In genomic region chr1:6141601-6142000, GRCh38 we compare ENCODE assay signal across 11 cellular contexts. TPM values are rescaled to one million over a fixed set of nuclear protein-coding genes. Genes with fewer than 3 reads are reported as not detected.
DNase-seq lines count a peak whose midpoint lies in the region; ATAC-seq and TF ChIP-seq lines count a peak whose summit lies in the region.
"Had no signal": no experiment of that assay in that cellular context is flagged by ENCODE, and none has a peak within 500 bp of the region (broad histone marks: within the 10 kb centered on the region; RNA-seq: fewer than 3 reads in every experiment).

No MANE protein-coding gene starts in this region.

- peaks cover 3% of the 10 kb centered on the region for H3K27me3 Mint-ChIP-seq in activated CD4-positive, alpha-beta T cell treated with anti-CD3 and anti-CD28 coated beads for 36 hours
- H3K27me3 Mint-ChIP-seq in activated CD4-positive, alpha-beta memory T cell treated with anti-CD3 and anti-CD28 coated beads, Interleukin-2, amount 10 ng/mL, durations not matched to agents 7 days and 5 days, result no peaks in the 10 kb centered on the region
- no peaks in the 10 kb centered on the region for H3K27me3 Mint-ChIP-seq in natural killer cell treated with Interleukin-12 subunit alpha and Interleukin-12 subunit beta and Interleukin-15 and Interleukin-18, amount 100 ng/mL, for 72 hours

- no peaks in the 10 kb centered on the region for H3K9me3 Mint-ChIP-seq in activated CD4-positive, alpha-beta T cell treated with anti-CD3 and anti-CD28 coated beads for 36 hours (ENCODE audit: low read depth)
- no peaks in the 10 kb centered on the region for H3K9me3 Mint-ChIP-seq in activated CD4-positive, alpha-beta memory T cell treated with anti-CD3 and anti-CD28 coated beads, Interleukin-2, amount 10 ng/mL, durations not matched to agents 7 days and 5 days
- no peaks in the 10 kb centered on the region for H3K9me3 Mint-ChIP-seq in natural killer cell treated with Interleukin-12 subunit alpha and Interleukin-12 subunit beta and Interleukin-15 and Interleukin-18, amount 100 ng/mL, for 72 hours
- H3K9me3 Mint-ChIP-seq: T-helper 2 cell treated with Interferon-gamma antibody and Interleukin-4, amounts not matched to agents 5 μg/mL and 100 μg/mL, for 36 hours had no signal

- ATAC-seq in activated CD4-positive, alpha-beta T cell treated with anti-CD3 and anti-CD28 coated beads for 36 hours, result peak; percentile 94
- no peak for ATAC-seq in natural killer cell treated with Interleukin-12 subunit alpha and Interleukin-12 subunit beta and Interleukin-15 and Interleukin-18, amount 100 ng/mL, for 72 hours
- ATAC-seq in left lung, result no peak

- no peaks in the 10 kb centered on the region for H3K4me1 Mint-ChIP-seq in activated CD4-positive, alpha-beta T cell treated with anti-CD3 and anti-CD28 coated beads for 36 hours
- no peaks in the 10 kb centered on the region for H3K4me1 Mint-ChIP-seq in activated CD4-positive, alpha-beta memory T cell treated with anti-CD3 and anti-CD28 coated beads, Interleukin-2, amount 10 ng/mL, durations not matched to agents 7 days and 5 days
- no peaks in the 10 kb centered on the region for H3K4me1 Mint-ChIP-seq in natural killer cell treated with Interleukin-12 subunit alpha and Interleukin-12 subunit beta and Interleukin-15 and Interleukin-18, amount 100 ng/mL, for 72 hours (ENCODE audit: low read depth in 2 of 2)

- POLR2A ChIA-PET in activated CD4-positive, alpha-beta T cell treated with anti-CD3 and anti-CD28 coated beads for 36 hours (lab: Charles Lee), result no interaction called here
- POLR2A ChIA-PET in activated CD4-positive, alpha-beta memory T cell treated with anti-CD3 and anti-CD28 coated beads, Interleukin-2, amount 10 ng/mL, durations not matched to agents 7 days and 5 days (lab: Charles Lee), result no interaction called here

- no peak overlapping the region for H3K27ac Mint-ChIP-seq in activated CD4-positive, alpha-beta T cell treated with anti-CD3 and anti-CD28 coated beads for 36 hours
- no peak overlapping the region for H3K27ac Mint-ChIP-seq in activated CD4-positive, alpha-beta memory T cell treated with anti-CD3 and anti-CD28 coated beads, Interleukin-2, amount 10 ng/mL, durations not matched to agents 7 days and 5 days
- no peak overlapping the region for H3K27ac Mint-ChIP-seq in natural killer cell treated with Interleukin-12 subunit alpha and Interleukin-12 subunit beta and Interleukin-15 and Interleukin-18, amount 100 ng/mL, for 72 hours
- H3K27ac Mint-ChIP-seq: T-helper 2 cell treated with Interferon-gamma antibody and Interleukin-4, amounts not matched to agents 5 μg/mL and 100 μg/mL, for 36 hours had no signal

- H3K4me3 ChIP-seq in HFF-Myc (replicated peaks; ENCODE audit: low read depth, low read length), result no peak overlapping the region
- no peak overlapping the region for H3K4me3 ChIP-seq in ascending aorta
- H3K4me3 ChIP-seq in left lung, result no peak overlapping the region

- H3K27ac ChIP-seq in ascending aorta, result no peak overlapping the region
- no peak overlapping the region for H3K27ac ChIP-seq in left lung

- DNase-seq in activated CD4-positive, alpha-beta T cell treated with anti-CD3 and anti-CD28 coated beads for 36 hours, result peak; percentile 75
- DNase-seq in activated CD4-positive, alpha-beta T cell treated with anti-CD3 and anti-CD28 coated beads, Interleukin-2, amount 50 U/mL, for 4 hours, result no peak
- DNase-seq in HFF-Myc (ENCODE audit: extremely low read depth, low read depth), result peak; percentile 11
- peak; percentile 32 for DNase-seq in activated CD4-positive, alpha-beta memory T cell treated with anti-CD3 and anti-CD28 coated beads, Interleukin-2, amount 10 ng/mL, durations not matched to agents 7 days and 5 days
- peak; percentile 34 for DNase-seq in natural killer cell treated with Interleukin-12 subunit alpha and Interleukin-12 subunit beta and Interleukin-15 and Interleukin-18, amount 100 ng/mL, for 72 hours (ENCODE audit: low spot score)
- DNase-seq in ascending aorta (ENCODE audit: low spot score in 2 of 2), result no peak
- DNase-seq in left lung, result no peak
- DNase-seq in activated gamma-delta T cell (lab: John Stamatoyannopoulos, UW), result no peak
- DNase-seq: hippocampal formation, NCI-H1105 treated with DMSO at 0.1 percent for 48 hours had no signal

- no peaks in the 10 kb centered on the region for H3K27me3 ChIP-seq in ascending aorta
- peaks cover 0 to 35% of the 10 kb centered on the region in 2 donors for H3K27me3 ChIP-seq in left lung

- TF ChIP-seq CTCF in HFF-Myc (IDR thresholded peaks at IDR 0.05; ENCODE audit: low read depth, low read length, missing control alignments) (peak; percentile 32), ascending aorta (IDR thresholded peaks at IDR 0.05) (no peak), left lung (IDR thresholded peaks at IDR 0.05) (no peak)

- H3K4me1 ChIP-seq in ascending aorta (no peaks in the 10 kb centered on the region), left lung (no peaks in the 10 kb centered on the region)

- no peaks in the 10 kb centered on the region for H3K36me3 ChIP-seq in ascending aorta
- no peaks in the 10 kb centered on the region for H3K36me3 ChIP-seq in left lung

- no peaks in the 10 kb centered on the region for H3K36me3 Mint-ChIP-seq in activated CD4-positive, alpha-beta T cell treated with anti-CD3 and anti-CD28 coated beads for 36 hours (ENCODE audit: low read depth)
- H3K36me3 Mint-ChIP-seq in activated CD4-positive, alpha-beta memory T cell treated with anti-CD3 and anti-CD28 coated beads, Interleukin-2, amount 10 ng/mL, durations not matched to agents 7 days and 5 days (ENCODE audit: low read depth), result no peaks in the 10 kb centered on the region
- H3K36me3 Mint-ChIP-seq in natural killer cell treated with Interleukin-12 subunit alpha and Interleukin-12 subunit beta and Interleukin-15 and Interleukin-18, amount 100 ng/mL, for 72 hours, result no peaks in the 10 kb centered on the region

- intact Hi-C loops in activated CD4-positive, alpha-beta T cell treated with anti-CD3 and anti-CD28 coated beads for 36 hours (cut with DNase I, micrococcal nuclease), result no loop called here
- intact Hi-C loops in ascending aorta (cut with DNase I), result no loop called here
- intact Hi-C loops in left lung (cut with DNase I), result no loop called here

- CTCF ChIA-PET in activated CD4-positive, alpha-beta T cell treated with anti-CD3 and anti-CD28 coated beads for 36 hours (lab: Charles Lee), result interaction anchor here (0.9 kb wide), 1 partner anchor 44 kb away, joined by 3 read pairs; no protein-coding TSS in a partner anchor
- CTCF ChIA-PET in activated CD4-positive, alpha-beta memory T cell treated with anti-CD3 and anti-CD28 coated beads, Interleukin-2, amount 10 ng/mL, durations not matched to agents 7 days and 5 days (lab: Charles Lee), result interaction anchor here (0.8 to 1.3 kb wide), 2 partner anchors 46 to 103 kb away, joined by 3 read pairs; no protein-coding TSS in a partner anchor

- no peak overlapping the region for H3K4me3 Mint-ChIP-seq in activated CD4-positive, alpha-beta T cell treated with anti-CD3 and anti-CD28 coated beads for 36 hours
- no peak overlapping the region for H3K4me3 Mint-ChIP-seq in activated CD4-positive, alpha-beta memory T cell treated with anti-CD3 and anti-CD28 coated beads, Interleukin-2, amount 10 ng/mL, durations not matched to agents 7 days and 5 days
- H3K4me3 Mint-ChIP-seq in natural killer cell treated with Interleukin-12 subunit alpha and Interleukin-12 subunit beta and Interleukin-15 and Interleukin-18, amount 100 ng/mL, for 72 hours, result no peak overlapping the region
- H3K4me3 Mint-ChIP-seq: T-helper 2 cell treated with Interferon-gamma antibody and Interleukin-4, amounts not matched to agents 5 μg/mL and 100 μg/mL, for 36 hours had no signal

- H3K9me3 ChIP-seq in ascending aorta (no peaks in the 10 kb centered on the region), left lung (no peaks in the 10 kb centered on the region)

RNA-seq across cellular contexts. Expression of gene CHD5, which starts 38.5 kb away (rescaled TPM):
- under 1 TPM; 0.25 to 0.76 TPM for total RNA-seq in activated CD4-positive, alpha-beta T cell treated with anti-CD3 and anti-CD28 coated beads for 36 hours
- total RNA-seq in activated CD4-positive, alpha-beta memory T cell treated with anti-CD3 and anti-CD28 coated beads, Interleukin-2, amount 10 ng/mL, durations not matched to agents 7 days and 5 days, result under 1 TPM; 0.10 to 0.18 TPM
- total RNA-seq in natural killer cell treated with Interleukin-12 subunit alpha and Interleukin-12 subunit beta and Interleukin-15 and Interleukin-18, amount 100 ng/mL, for 72 hours, result under 1 TPM; 0.31 to 0.78 TPM
- total RNA-seq in ascending aorta (4.0 TPM), left lung (under 1 TPM; 0.03 to 0.13 TPM)

RNA-seq across cellular contexts. Expression of gene RPL22, which starts 57.8 kb away (rescaled TPM):
- 100 to 1,000 TPM; 392 to 475 TPM for total RNA-seq in activated CD4-positive, alpha-beta T cell treated with anti-CD3 and anti-CD28 coated beads for 36 hours
- total RNA-seq in activated CD4-positive, alpha-beta memory T cell treated with anti-CD3 and anti-CD28 coated beads, Interleukin-2, amount 10 ng/mL, durations not matched to agents 7 days and 5 days, result 100 to 1,000 TPM; 258 to 298 TPM
- 100 to 1,000 TPM; 209 to 355 TPM for total RNA-seq in natural killer cell treated with Interleukin-12 subunit alpha and Interleukin-12 subunit beta and Interleukin-15 and Interleukin-18, amount 100 ng/mL, for 72 hours
- total RNA-seq in ascending aorta (88.8 TPM), left lung (100 to 1,000 TPM; 265 to 324 TPM)

Comparison
In these comparisons a context has a peak if more than half of its experiments do, and no peak if none do; other contexts are left out.
1. DNase-seq: peak in activated CD4-positive, alpha-beta T cell treated with anti-CD3 and anti-CD28 coated beads for 36 hours (single experiment), HFF-Myc (single experiment), activated CD4-positive, alpha-beta memory T cell treated with anti-CD3 and anti-CD28 coated beads, Interleukin-2, amount 10 ng/mL, durations not matched to agents 7 days and 5 days (single experiment) and natural killer cell treated with Interleukin-12 subunit alpha and Interleukin-12 subunit beta and Interleukin-15 and Interleukin-18, amount 100 ng/mL, for 72 hours (single experiment); none in activated CD4-positive, alpha-beta T cell treated with anti-CD3 and anti-CD28 coated beads, Interleukin-2, amount 50 U/mL, for 4 hours (0 of 2), ascending aorta (0 of 2), left lung (0 of 2) and activated gamma-delta T cell (single experiment).